9 cellular contexts compared by ENCODE assay signal in genomic region chr1:179091691-179092165, GRCh38. TPM values are rescaled to one million over a fixed set of nuclear protein-coding genes. Genes with fewer than 3 reads are reported as not detected.
DNase-seq lines count a peak whose midpoint lies in the region; TF ChIP-seq lines count a peak whose summit lies in the region.
"Had no signal": no experiment of that assay in that cellular context is flagged by ENCODE, and none has a peak within 500 bp of the region (broad histone marks: within the 10 kb centered on the region; RNA-seq: fewer than 3 reads in every experiment).

No MANE protein-coding gene starts in this region.

- TF ChIP-seq POLR2A in esophagus muscularis mucosa (IDR thresholded peaks at IDR 0.05; ENCODE audit: low read depth) (no peak), vagina (IDR thresholded peaks at IDR 0.05) (no peak)

- H3K27me3 Mint-ChIP-seq in CD14-positive monocyte (ENCODE audit: low read depth in 3 of 3) (peaks cover 0 to 1% (median 1%) of the 10 kb centered on the region in 3 donors), osteocyte (ENCODE audit: unreplicated experiment) (no peaks in the 10 kb centered on the region), endodermal cell (ENCODE audit: insufficient read depth) (no peaks in the 10 kb centered on the region)

- H3K27ac Mint-ChIP-seq in CD14-positive monocyte (peak overlapping the region in 4 of 7 donors; percentile 56 to 74 (median 62)), osteocyte (ENCODE audit: unreplicated experiment) (peak overlapping the region; percentile 85), endodermal cell (no peak overlapping the region)

- H3K27me3 ChIP-seq in esophagus muscularis mucosa: no peaks in the 10 kb centered on the region
- H3K27me3 ChIP-seq in endodermal cell (ENCODE audit: control insufficient read depth, insufficient read depth, low read length, poor library complexity, severe bottlenecking): no peaks in the 10 kb centered on the region
- no peaks in the 10 kb centered on the region for H3K27me3 ChIP-seq in vagina
- H3K27me3 ChIP-seq in SJCRH30: no peaks in the 10 kb centered on the region

- no peak for TF ChIP-seq CTCF in CD14-positive monocyte (IDR thresholded peaks at IDR 0.05)
- TF ChIP-seq CTCF in esophagus muscularis mucosa (IDR thresholded peaks at IDR 0.05): no peak
- TF ChIP-seq CTCF in osteocyte (IDR thresholded peaks at IDR 0.05): no peak
- no peak for TF ChIP-seq CTCF in endodermal cell (conservative IDR thresholded peaks at IDR 0.05)
- TF ChIP-seq CTCF in vagina (IDR thresholded peaks at IDR 0.05): no peak

- H3K9me3 ChIP-seq in esophagus muscularis mucosa (no peaks in the 10 kb centered on the region), endodermal cell (ENCODE audit: control insufficient read depth, low read length) (no peaks in the 10 kb centered on the region), vagina (no peaks in the 10 kb centered on the region), SJCRH30 (replicated peaks) (no peaks in the 10 kb centered on the region)

- DNase-seq in CD14-positive monocyte (ENCODE audit: low spot score): no peak
- DNase-seq in NCI-H2196 (lab: John Stamatoyannopoulos, UW; ENCODE audit: unreplicated experiment): peak; percentile 48
- no peak for DNase-seq in esophagus muscularis mucosa (ENCODE audit: extremely low spot score)
- no peak for DNase-seq in osteocyte (ENCODE audit: extremely low spot score, unreplicated experiment)
- DNase-seq in endodermal cell: no peak
- no peak for DNase-seq in vagina (ENCODE audit: extremely low spot score in 2 of 2)
- DNase-seq in SJCRH30: no peak
- DNase-seq in activated gamma-delta T cell treated with Interleukin-2 at 50 U/mL for 16 hours: no peak
- DNase-seq: stimulated activated CD4-positive, alpha-beta T cell treated with anti-CD3 and anti-CD28 coated beads, Interleukin-1b, Interleukin-23, amount 100 ng/mL, for 48 hours had no signal

- no peak overlapping the region for H3K4me3 Mint-ChIP-seq in CD14-positive monocyte
- H3K4me3 Mint-ChIP-seq in osteocyte (ENCODE audit: unreplicated experiment): no peak overlapping the region
- H3K4me3 Mint-ChIP-seq in endodermal cell: no peak overlapping the region

- H3K27ac ChIP-seq in esophagus muscularis mucosa (replicated peaks in 1 of 4) (peak overlapping the region; percentile 20 to 65 (median 55)), endodermal cell (ENCODE audit: low read depth, low read length) (no peak overlapping the region), vagina (no peak overlapping the region), SJCRH30 (no peak overlapping the region)

- WGBS in esophagus muscularis mucosa: 40% methylated on average over 1 of the region's 5 CpGs
- 89% methylated on average over 5 of the region's 5 CpGs; no CpG with 5 or more reads in 1 of the 2 experiments for WGBS in endodermal cell (ENCODE audit: insufficient coverage in 1 of 2, insufficient read length in 1 of 2), 2 experiments

- TF ChIP-seq EP300 in esophagus muscularis mucosa (IDR thresholded peaks at IDR 0.05): no peak

- intact Hi-C loops in CD14-positive monocyte (cut with micrococcal nuclease) (no loop called here), esophagus muscularis mucosa (cut with DNase I) (no loop called here), vagina (cut with DNase I) (no loop called here)

- H3K4me1 ChIP-seq in esophagus muscularis mucosa: peaks cover 17 to 40% (median 32%) of the 10 kb centered on the region in 4 donors
- H3K4me1 ChIP-seq in endodermal cell (ENCODE audit: control insufficient read depth, insufficient read depth, low read length): peaks cover 5% of the 10 kb centered on the region
- H3K4me1 ChIP-seq in vagina: peaks cover 14% of the 10 kb centered on the region
- H3K4me1 ChIP-seq in SJCRH30: no peaks in the 10 kb centered on the region

- no peak overlapping the region for H3K4me3 ChIP-seq in esophagus muscularis mucosa
- no peak overlapping the region for H3K4me3 ChIP-seq in endodermal cell (ENCODE audit: low read length)
- no peak overlapping the region for H3K4me3 ChIP-seq in vagina
- H3K4me3 ChIP-seq in SJCRH30: no peak overlapping the region

- H3K9me3 Mint-ChIP-seq in CD14-positive monocyte (no peaks in the 10 kb centered on the region), osteocyte (ENCODE audit: unreplicated experiment) (no peaks in the 10 kb centered on the region), endodermal cell (no peaks in the 10 kb centered on the region)

- no peak overlapping the region for H3K9ac ChIP-seq in endodermal cell (ENCODE audit: extremely low read depth, low read length, poor library complexity, severe bottlenecking)

- H3K4me1 Mint-ChIP-seq in CD14-positive monocyte (peaks cover 37% of the 10 kb centered on the region), osteocyte (ENCODE audit: unreplicated experiment) (peaks cover 31% of the 10 kb centered on the region), endodermal cell (peaks cover 13% of the 10 kb centered on the region)

- H3K36me3 ChIP-seq in esophagus muscularis mucosa: peaks cover 35 to 91% (median 71%) of the 10 kb centered on the region in 4 donors
- H3K36me3 ChIP-seq in endodermal cell (ENCODE audit: control insufficient read depth, insufficient read depth, low read length): peaks cover 66% of the 10 kb centered on the region
- peaks cover 0 to 28% of the 10 kb centered on the region in 2 donors for H3K36me3 ChIP-seq in vagina
- peaks cover 16% of the 10 kb centered on the region; the same call in 1 of the 2 replicates for H3K36me3 ChIP-seq in SJCRH30

- H3K36me3 Mint-ChIP-seq in CD14-positive monocyte (peaks cover 58 to 89% of the 10 kb centered on the region in 2 donors), osteocyte (ENCODE audit: unreplicated experiment) (peaks cover 40% of the 10 kb centered on the region), endodermal cell (ENCODE audit: low read depth) (peaks cover 57% of the 10 kb centered on the region)

RNA-seq across cellular contexts. Expression of gene TOR3A, which starts 9.9 kb away (rescaled TPM):
- 10 to 100 TPM; 60.9 to 67.8 TPM for polyA plus RNA-seq in CD14-positive monocyte
- total RNA-seq in esophagus muscularis mucosa: 10 to 100 TPM; 38.6 to 55.8 (median 39.1) TPM
- 21.1 and 24.8 TPM in 2 replicates for total RNA-seq in osteocyte
- total RNA-seq in endodermal cell: 10 to 100 TPM; 23.4 to 24.7 TPM
- 13.7 TPM for polyA plus RNA-seq in endodermal cell (2013, experiment 1 of 2)
- polyA plus RNA-seq in endodermal cell (2013, experiment 2 of 2): 11.6 TPM
- total RNA-seq in vagina: 20.4 TPM
- total RNA-seq in SJCRH30 (2014; rRNA removed; shearing (Covaris generic)): 14.6 and 15.4 TPM in 2 replicates

Comparison
In these comparisons a context has a peak if more than half of its experiments do, and no peak if none do; other contexts are left out.
1. H3K27ac ChIP-seq: peak in esophagus muscularis mucosa (4 of 4); none in endodermal cell (single experiment), vagina (single experiment) and SJCRH30 (single experiment).